Comparison of ENCODE assay signal across 8 cellular contexts in the genomic region with DNA sequence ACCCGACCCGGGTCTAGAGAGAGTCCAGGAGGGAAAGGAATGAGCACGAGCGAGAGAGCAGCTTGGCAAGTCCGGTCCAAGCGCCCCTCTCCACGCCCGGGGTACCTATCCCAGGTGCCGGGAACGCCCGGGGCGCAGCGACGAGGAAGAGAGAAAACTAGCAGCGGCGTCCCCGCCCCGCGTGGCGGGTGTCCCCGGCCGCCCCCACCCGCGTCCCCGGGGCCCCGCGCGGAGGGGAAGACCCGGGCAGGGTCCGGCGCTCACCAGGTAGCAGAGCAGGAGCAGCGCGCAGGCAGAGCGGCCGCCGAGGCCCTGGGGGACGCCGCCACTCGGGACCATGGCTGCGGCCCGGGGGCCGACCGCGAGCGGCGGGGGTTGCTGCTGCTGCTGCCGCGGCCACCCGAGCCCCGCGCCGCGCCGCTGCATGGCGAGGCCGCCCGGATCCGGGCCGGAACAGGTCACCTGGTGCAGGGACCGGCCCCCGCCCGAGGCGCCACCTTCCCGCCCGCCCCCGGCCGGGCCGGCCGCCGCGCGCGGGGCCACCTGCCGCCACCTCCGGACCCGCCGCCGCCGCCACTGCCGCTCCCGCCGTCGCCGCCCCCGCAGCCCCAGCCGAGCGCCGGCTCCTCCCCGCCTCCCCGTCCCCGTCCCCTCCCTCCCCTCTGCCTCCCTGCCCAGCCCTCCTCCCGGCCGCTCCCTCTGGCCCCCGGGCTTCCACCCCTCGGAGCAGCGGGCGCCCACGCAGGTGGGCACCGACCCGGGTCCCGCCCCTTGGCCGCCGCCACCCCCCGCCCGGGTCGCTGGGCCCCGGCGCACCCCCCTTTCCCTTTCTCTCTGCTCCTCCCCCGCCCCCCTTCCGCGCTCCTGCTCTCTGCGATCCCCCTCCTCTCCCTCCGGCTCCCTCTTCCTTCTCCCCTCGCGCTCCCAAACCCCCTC. TPM values are rescaled to one million over a fixed set of nuclear protein-coding genes. Genes with fewer than 3 reads are reported as not detected.
DNase-seq lines count a peak whose midpoint lies in the region; ATAC-seq and TF ChIP-seq lines count a peak whose summit lies in the region.

Gene SEL1L3, minus strand, starts transcription at position 578 of the 936 bp plus-strand sequence. Its CDS starts 152 bp downstream, at position 426.

- DNase-seq in A172 (ENCODE audit: low spot score) (no peak), WERI-Rb-1 (peak; percentile 56), caudate nucleus (lab: John Stamatoyannopoulos, UW) (peak in 11 of 61 donors; percentile 10 to 67 (median 20)), left kidney (ENCODE audit: low read depth, low spot score) (peak; percentile 82), globus pallidus (ENCODE audit: low spot score) (no peak)
- DNase-seq in stimulated activated CD4-positive, alpha-beta T cell treated with anti-CD3 and anti-CD28 coated beads, Interleukin-4, amount 100 ng/mL, for 4 hours: peak; percentile 56 to 67

- H3K36me3 ChIP-seq in WERI-Rb-1: no peaks in the 10 kb centered on the region

- ATAC-seq in GM19035 (IDR thresholded peaks at IDR 0.05; ENCODE audit: unreplicated experiment): peak; percentile 45
- ATAC-seq in HG03520 (IDR thresholded peaks at IDR 0.05; ENCODE audit: unreplicated experiment): peak; percentile 46

- TF ChIP-seq CTCF in WERI-Rb-1 (IDR thresholded peaks at IDR 0.05; ENCODE audit: low read depth, low read length): no peak

- H3K4me3 ChIP-seq in WERI-Rb-1 (ENCODE audit: low read depth, low read length): peak within 1 kb of the TSS; percentile 68

- no peaks in the 10 kb centered on the region for H3K27me3 ChIP-seq in WERI-Rb-1 (ENCODE audit: insufficient read depth, low read depth, severe bottlenecking)

- H3K27ac ChIP-seq in WERI-Rb-1: peak within 1 kb of the TSS; percentile 72
- H3K27ac ChIP-seq in caudate nucleus (ENCODE audit: low read depth, low read length): peak within 1 kb of the TSS; percentile 36

- no peaks in the 10 kb centered on the region for H3K9me3 ChIP-seq in WERI-Rb-1 (ENCODE audit: severe bottlenecking)

RNA-seq across cellular contexts. Expression of gene SEL1L3, which starts in this region (rescaled TPM):
- total RNA-seq in A172 (2014; rRNA removed; shearing (Covaris generic)): 66.6 and 67.0 TPM in 2 replicates

Comparison
In these comparisons a context has a peak if more than half of its experiments do, and no peak if none do; other contexts are left out.
1. DNase-seq: peak in WERI-Rb-1 (single experiment), left kidney (single experiment) and stimulated activated CD4-positive, alpha-beta T cell treated with anti-CD3 and anti-CD28 coated beads, Interleukin-4, amount 100 ng/mL, for 4 hours (2 of 2); none in A172 (single experiment) and globus pallidus (single experiment).